ENCODE assay signal across 9 cellular contexts in genomic region chr7:17696422-17696821, GRCh38.
DNase-seq lines count a peak whose midpoint lies in the region; ATAC-seq and TF ChIP-seq lines count a peak whose summit lies in the region.
"Had no signal": no experiment of that assay in that cellular context is flagged by ENCODE, and none has a peak within 500 bp of the region (broad histone marks: within the 10 kb centered on the region; RNA-seq: fewer than 3 reads in every experiment).

No MANE protein-coding gene starts in this region.

- peak overlapping the region; percentile 60 for H3K27ac ChIP-seq in KMS-11
- H3K27ac ChIP-seq in upper lobe of left lung, result no peak overlapping the region

- peak overlapping the region; percentile 37 for H2AFZ ChIP-seq in KMS-11 (ENCODE audit: low read depth)

- H3K4me1 ChIP-seq in KMS-11 (ENCODE audit: low read depth, poor library complexity, severe bottlenecking) (peaks cover 26% of the 10 kb centered on the region), upper lobe of left lung (peaks cover 0 to 3% (median 0%) of the 10 kb centered on the region in 4 donors)

- WGBS in upper lobe of left lung, 2 donors, result 53 to 57% methylated on average over 6 of the region's 6 CpGs

- TF ChIP-seq CTCF in KMS-11 (conservative IDR thresholded peaks at IDR 0.05; ENCODE audit: low read depth, low read length) (no peak), upper lobe of left lung (IDR thresholded peaks at IDR 0.05) (no peak)

- ATAC-seq in left cardiac atrium (peak; percentile 63 to 96), upper lobe of left lung (ENCODE audit: low FRiP score in 2 of 2) (peak; percentile 80 to 94), GM19328 (IDR thresholded peaks at IDR 0.05; ENCODE audit: unreplicated experiment) (no peak), GM19395 (IDR thresholded peaks at IDR 0.05; ENCODE audit: unreplicated experiment) (no peak), GM19455 (IDR thresholded peaks at IDR 0.05; ENCODE audit: unreplicated experiment) (no peak)
- ATAC-seq: natural killer cell treated with Interleukin-12 subunit alpha and Interleukin-12 subunit beta and Interleukin-15 and Interleukin-18, amount 100 ng/mL, for 72 hours had no signal

- no peaks in the 10 kb centered on the region for H3K36me3 ChIP-seq in KMS-11 (ENCODE audit: insufficient read depth)
- no peaks in the 10 kb centered on the region for H3K36me3 ChIP-seq in upper lobe of left lung

- TF ChIP-seq POLR2A in upper lobe of left lung (IDR thresholded peaks at IDR 0.05), result no peak

- no peak overlapping the region for H3K9ac ChIP-seq in KMS-11

- no peak overlapping the region for H3K4me3 ChIP-seq in KMS-11 (IDR thresholded peaks at IDR 0.05; ENCODE audit: insufficient read depth, low read depth, low read length)
- no peak overlapping the region for H3K4me3 ChIP-seq in upper lobe of left lung

- H3K9me3 ChIP-seq in upper lobe of left lung, result peaks cover 11 to 23% (median 18%) of the 10 kb centered on the region in 4 donors

- DNase-seq in T1000 (lab: John Stamatoyannopoulos, UW) (peak; percentile 87), left cardiac atrium (peak; percentile 83), upper lobe of left lung (peak in 1 of 2 donors; percentile 51)
- DNase-seq: activated CD8-positive, alpha-beta memory T cell treated with anti-CD3 and anti-CD28 coated beads, Interleukin-2, amount 50 U/mL, for 4 hours had no signal

- TF ChIP-seq EP300 in upper lobe of left lung (IDR thresholded peaks at IDR 0.05), result no peak

- H3K27me3 ChIP-seq in KMS-11 (ENCODE audit: insufficient read depth, low read depth) (no peaks in the 10 kb centered on the region), upper lobe of left lung (no peaks in the 10 kb centered on the region)

- peak overlapping the region; percentile 40 for H3K4me2 ChIP-seq in KMS-11

- no peaks in the 10 kb centered on the region for H4K20me1 ChIP-seq in KMS-11 (ENCODE audit: insufficient read depth)

- no peaks in the 10 kb centered on the region for H3K79me2 ChIP-seq in KMS-11 (ENCODE audit: insufficient read depth, low read depth)

- intact Hi-C loops in left cardiac atrium (cut with DNase I), result no loop called here

Comparison
In these comparisons a context has a peak if more than half of its experiments do, and no peak if none do; other contexts are left out.
1. ATAC-seq: peak in left cardiac atrium (2 of 2) and upper lobe of left lung (2 of 2); none in GM19328 (single experiment), GM19395 (single experiment) and GM19455 (single experiment).